In genomic region chr3:186060222-186060621, GRCh38 we compare ENCODE assay signal across 12 cellular contexts. TPM values are rescaled to one million over a fixed set of nuclear protein-coding genes. Genes with fewer than 3 reads are reported as not detected.
A peak's percentile ranks its signal among the peaks of the same experiment; 100 is the strongest.
DNase-seq lines count a peak whose midpoint lies in the region; ATAC-seq, FAIRE-seq and TF ChIP-seq lines count a peak whose summit lies in the region.
"Had no signal": no experiment of that assay in that cellular context is flagged by ENCODE, and none has a peak within 500 bp of the region (broad histone marks: within the 10 kb centered on the region; RNA-seq: fewer than 3 reads in every experiment).

No MANE protein-coding gene starts in this region.

- peaks cover 7% of the 10 kb centered on the region for H3K4me1 Mint-ChIP-seq in activated T-helper 17 cell treated with anti-CD3 and anti-CD28 coated beads, Interleukin-2, amount 50 U/mL, for 72 hours
- no peaks in the 10 kb centered on the region for H3K4me1 Mint-ChIP-seq in Caco-2 (ENCODE audit: low read depth, unreplicated experiment)

- peak; percentile 83 for FAIRE-seq in GM12891 (lab: Jason Lieb, UNC)

- H3K4me3 Mint-ChIP-seq in activated T-helper 17 cell treated with anti-CD3 and anti-CD28 coated beads, Interleukin-2, amount 50 U/mL, for 72 hours: no peak overlapping the region
- no peak overlapping the region for H3K4me3 Mint-ChIP-seq in Caco-2 (ENCODE audit: unreplicated experiment)

- POLR2A ChIA-PET in Caco-2 (lab: Charles Lee): no interaction called here

- H3K9me3 ChIP-seq in Caco-2: no peaks in the 10 kb centered on the region
- H3K9me3 ChIP-seq: upper lobe of right lung had no signal

- TF ChIP-seq CTCF in Caco-2 (IDR thresholded peaks at IDR 0.05; ENCODE audit: insufficient read depth in 1 of 2, low read depth in 1 of 2, low read length in 1 of 2, severe bottlenecking in 1 of 2, unreplicated experiment in 1 of 2): no peak

- peak; percentile 95 for ATAC-seq in HG03066 (IDR thresholded peaks at IDR 0.05; ENCODE audit: low read depth, unreplicated experiment)
- peak; percentile 86 for ATAC-seq in activated T-helper 17 cell treated with anti-CD3 and anti-CD28 coated beads, Interleukin-2, amount 50 U/mL, for 72 hours (replicated peaks)
- ATAC-seq: upper lobe of right lung had no signal

- H3K36me3 Mint-ChIP-seq in activated T-helper 17 cell treated with anti-CD3 and anti-CD28 coated beads, Interleukin-2, amount 50 U/mL, for 72 hours (ENCODE audit: low read depth): no peaks in the 10 kb centered on the region
- H3K36me3 Mint-ChIP-seq in Caco-2 (ENCODE audit: insufficient read depth, unreplicated experiment): peaks cover 5% of the 10 kb centered on the region

- H3K27me3 ChIP-seq in Caco-2 (replicated peaks; ENCODE audit: control insufficient read depth, insufficient read depth, low read length): no peaks in the 10 kb centered on the region
- H3K27me3 ChIP-seq: upper lobe of right lung had no signal

- H3K9me3 Mint-ChIP-seq in activated T-helper 17 cell treated with anti-CD3 and anti-CD28 coated beads, Interleukin-2, amount 50 U/mL, for 72 hours: no peaks in the 10 kb centered on the region
- H3K9me3 Mint-ChIP-seq in Caco-2 (ENCODE audit: unreplicated experiment): no peaks in the 10 kb centered on the region

- 0 out of 2 replicates have a peak, but pooled peaks cover 3% of the 10 kb centered on the region for H3K4me1 ChIP-seq in Caco-2
- H3K4me1 ChIP-seq: upper lobe of right lung had no signal

- no TSS peak for BruUV-seq in Caco-2 (replicated peaks; lab: Mats Ljungman, UMichigan)

- H3K36me3 ChIP-seq in Caco-2 (ENCODE audit: control insufficient read depth, insufficient read depth, low read length): no peaks in the 10 kb centered on the region

- CTCF ChIA-PET in Caco-2 (lab: Charles Lee): no interaction called here

- no peak for DNase-seq in GM12891 (ENCODE audit: insufficient read length, low spot score)
- peak; percentile 7 for DNase-seq in GM19240 (ENCODE audit: insufficient read length, low spot score)
- DNase-seq in NCI-H128 (lab: John Stamatoyannopoulos, UW; ENCODE audit: unreplicated experiment): no peak
- DNase-seq in Caco-2: no peak
- DNase-seq in NCI-H345 (lab: John Stamatoyannopoulos, UW): no peak
- no peak for DNase-seq in superior temporal gyrus (ENCODE audit: extremely low spot score)
- DNase-seq: activated CD8-positive, alpha-beta memory T cell treated with anti-CD3 and anti-CD28 coated beads for 24 hours; glutamatergic neuron; GOT3; upper lobe of right lung had no signal

- intact Hi-C loops in Caco-2 (cut with micrococcal nuclease; ENCODE audit: unreplicated experiment): no loop called here

- H3K27ac Mint-ChIP-seq in activated T-helper 17 cell treated with anti-CD3 and anti-CD28 coated beads, Interleukin-2, amount 50 U/mL, for 72 hours: no peak overlapping the region
- no peak overlapping the region for H3K27ac Mint-ChIP-seq in Caco-2 (ENCODE audit: unreplicated experiment)

- TF ChIP-seq POLR2A in GM12891 (IDR thresholded peaks at IDR 0.05; ENCODE audit: low read depth, low read length): no peak

- no peak overlapping the region for H3K4me3 ChIP-seq in Caco-2 (ENCODE audit: low read depth, low read length)
- H3K4me3 ChIP-seq: upper lobe of right lung had no signal

- peaks cover 38% of the 10 kb centered on the region for H3K27me3 Mint-ChIP-seq in activated T-helper 17 cell treated with anti-CD3 and anti-CD28 coated beads, Interleukin-2, amount 50 U/mL, for 72 hours
- no peaks in the 10 kb centered on the region for H3K27me3 Mint-ChIP-seq in Caco-2 (ENCODE audit: insufficient read depth, unreplicated experiment)

TF ChIP-seq in GM12891, 5 proteins besides CTCF, POLR2A, EP300 and RAD21:
- TF ChIP-seq SPI1 (IDR thresholded peaks at IDR 0.05; ENCODE audit: low read depth, low read length) (no peak), TAF1 (IDR thresholded peaks at IDR 0.05; ENCODE audit: low read depth, low read length) (no peak), POLR2AphosphoS5 (IDR thresholded peaks at IDR 0.05; ENCODE audit: low read depth, low read length) (no peak), PAX5 (IDR thresholded peaks at IDR 0.05; ENCODE audit: insufficient read depth, low read length, severe bottlenecking) (no peak), POU2F2 (IDR thresholded peaks at IDR 0.05; ENCODE audit: low read depth, low read length) (no peak)

RNA-seq across cellular contexts. Expression of gene ETV5, which starts 48.7 kb away (rescaled TPM):
- 15.7 TPM for polyA plus RNA-seq in GM12891 (2012; ENCODE audit: low read depth, missing spikeins)
- 1 to 10 TPM in 1 of 2 donors, under 1 TPM in 1; 0.99 to 1.2 TPM for total RNA-seq in activated T-helper 17 cell treated with anti-CD3 and anti-CD28 coated beads, Interleukin-2, amount 50 U/mL, for 72 hours
- total RNA-seq in Caco-2 (2022): 16.2 and 18.6 TPM in 2 replicates
